ENCODE assay signal across 8 cellular contexts in genomic region chr5:159331099-159331973, GRCh38. TPM values are rescaled to one million over a fixed set of nuclear protein-coding genes. Genes with fewer than 3 reads are reported as not detected.
DNase-seq lines count a peak whose midpoint lies in the region; ATAC-seq, FAIRE-seq and TF ChIP-seq lines count a peak whose summit lies in the region.

No MANE protein-coding gene starts in this region.

- CTCF ChIA-PET in endothelial cell of umbilical vein (lab: Charles Lee) = interaction anchor here (0.7 to 2.6 kb wide), 14 partner anchors 10 to 1063 kb away, joined by 3 to 23 read pairs (median 4); no protein-coding TSS in a partner anchor

- POLR2A ChIA-PET in endothelial cell of umbilical vein (lab: Charles Lee) = no interaction called here

- dilution Hi-C loops in endothelial cell of umbilical vein (cut with MboI; ENCODE audit: extremely low pct_ligation_motif_present, low sequenced_read_pairs) = no loop called here

- H3K9ac ChIP-seq in endothelial cell of umbilical vein (replicated peaks; ENCODE audit: extremely low read depth, insufficient read depth, low read length) (peak overlapping the region; percentile 22), mucosa of rectum (ENCODE audit: low read depth in 1 of 2, low read length in 2 of 2) (peak overlapping the region in 1 of 2 donors; percentile 57)

- TF ChIP-seq CTCF in GM12875 (IDR thresholded peaks at IDR 0.05; ENCODE audit: borderline replicate concordance, insufficient read depth, low read depth, low read length) (peak; percentile 85), endothelial cell of umbilical vein (IDR thresholded peaks at IDR 0.05; ENCODE audit: extremely low read depth in 1 of 2, insufficient read depth in 1 of 2, low read depth in 1 of 2, low read length in 2 of 2) (peak; percentile 64 to 81)

- BruUV-seq in endothelial cell of umbilical vein (replicated peaks; lab: Mats Ljungman, UMichigan) = no TSS peak

- H3K4me3 ChIP-seq in GM12875 (ENCODE audit: low read depth, low read length) (peak overlapping the region; percentile 34), endothelial cell of umbilical vein (replicated peaks in 1 of 3; ENCODE audit: insufficient read depth in 1 of 3, low read depth in 1 of 3, low read length in 3 of 3) (peak overlapping the region in 2 of 3 experiments; percentile 8 to 21), mucosa of rectum (ENCODE audit: low read length in 2 of 2) (peak overlapping the region; percentile 38 to 53)

- H3K4me1 ChIP-seq in endothelial cell of umbilical vein (ENCODE audit: control insufficient read depth, extremely low read depth, insufficient read depth, low read length) (peaks cover 3% of the 10 kb centered on the region), mucosa of rectum (ENCODE audit: control insufficient read depth in 2 of 2, insufficient read depth in 2 of 2, low read length in 2 of 2) (peaks cover 0 to 7% of the 10 kb centered on the region in 2 donors)

- no peaks in the 10 kb centered on the region for H3K9me1 ChIP-seq in endothelial cell of umbilical vein (replicated peaks; ENCODE audit: control insufficient read depth, extremely low read depth, insufficient read depth, low read length)

- peaks cover 17% of the 10 kb centered on the region for H3K4me1 Mint-ChIP-seq in stimulated activated effector memory CD8-positive, alpha-beta T cell treated with anti-CD3 and anti-CD28 coated beads, Interleukin-12 subunit alpha, Interleukin-12 subunit beta, amount 100 ng/mL, for 72 hours

- H4K20me1 ChIP-seq in endothelial cell of umbilical vein (replicated peaks; ENCODE audit: control insufficient read depth, extremely low read depth, insufficient read depth, low read length) = no peaks in the 10 kb centered on the region

- H3K79me2 ChIP-seq in endothelial cell of umbilical vein (ENCODE audit: control insufficient read depth, insufficient read depth, low read length) = no peaks in the 10 kb centered on the region

- ATAC-seq in HG02610 (IDR thresholded peaks at IDR 0.05; ENCODE audit: unreplicated experiment) = peak; percentile 50
- ATAC-seq in stimulated activated effector memory CD8-positive, alpha-beta T cell treated with anti-CD3 and anti-CD28 coated beads, Interleukin-12 subunit alpha, Interleukin-12 subunit beta, amount 100 ng/mL, for 72 hours = peak; percentile 91

- intact Hi-C loops in endothelial cell of umbilical vein (cut with micrococcal nuclease) = loop anchor here (1.0 to 5.0 kb wide), 4 partner anchors 175 to 656 kb away; partner anchors contain the start of gene ADRA1B

- peak overlapping the region; percentile 75 for H3K4me3 Mint-ChIP-seq in stimulated activated effector memory CD8-positive, alpha-beta T cell treated with anti-CD3 and anti-CD28 coated beads, Interleukin-12 subunit alpha, Interleukin-12 subunit beta, amount 100 ng/mL, for 72 hours

- no peaks in the 10 kb centered on the region for H3K36me3 ChIP-seq in endothelial cell of umbilical vein (ENCODE audit: control insufficient read depth in 2 of 2, extremely low read depth in 1 of 2, insufficient read depth in 2 of 2, low read length in 2 of 2)
- H3K36me3 ChIP-seq in mucosa of rectum (ENCODE audit: control insufficient read depth in 2 of 2, insufficient read depth in 2 of 2, low read length in 2 of 2) = no peaks in the 10 kb centered on the region

- peak overlapping the region; percentile 57 for H3K4me2 ChIP-seq in endothelial cell of umbilical vein (ENCODE audit: insufficient read depth, low read length)

- H3K27ac ChIP-seq in endothelial cell of umbilical vein (ENCODE audit: insufficient read depth, low read depth, low read length) = no peak overlapping the region
- no peak overlapping the region for H3K27ac ChIP-seq in mucosa of rectum (ENCODE audit: low read depth in 2 of 2, low read length in 2 of 2)

- H3K27ac Mint-ChIP-seq in stimulated activated effector memory CD8-positive, alpha-beta T cell treated with anti-CD3 and anti-CD28 coated beads, Interleukin-12 subunit alpha, Interleukin-12 subunit beta, amount 100 ng/mL, for 72 hours = peak overlapping the region; percentile 85

- H3K9me3 Mint-ChIP-seq in stimulated activated effector memory CD8-positive, alpha-beta T cell treated with anti-CD3 and anti-CD28 coated beads, Interleukin-12 subunit alpha, Interleukin-12 subunit beta, amount 100 ng/mL, for 72 hours = no peaks in the 10 kb centered on the region

- DNase-seq in NCI-H774 (lab: John Stamatoyannopoulos, UW) (peak; percentile 16), endothelial cell of umbilical vein (ENCODE audit: low read depth, low spot score) (peak; percentile 30), DMS79 treated with DMSO at 0.1 percent for 48 hours (lab: John Stamatoyannopoulos, UW) (no peak)
- DNase-seq in activated CD8-positive, alpha-beta memory T cell treated with anti-CD3 and anti-CD28 coated beads for 48 hours (ENCODE audit: low read depth in 2 of 3, low spot score in 2 of 3) = peak; percentile 34 to 66 (median 65)
- peak; percentile 71 to 86 for DNase-seq in stimulated activated effector memory CD8-positive, alpha-beta T cell treated with anti-CD3 and anti-CD28 coated beads, Interleukin-12 subunit alpha, Interleukin-12 subunit beta, amount 100 ng/mL, for 72 hours (ENCODE audit: low spot score in 2 of 2)

- peak; percentile 37 for FAIRE-seq in endothelial cell of umbilical vein (lab: Jason Lieb, UNC)

- TF ChIP-seq POLR2A in endothelial cell of umbilical vein (IDR thresholded peaks at IDR 0.05; ENCODE audit: low read depth, low read length) = no peak

- H3K36me3 Mint-ChIP-seq in stimulated activated effector memory CD8-positive, alpha-beta T cell treated with anti-CD3 and anti-CD28 coated beads, Interleukin-12 subunit alpha, Interleukin-12 subunit beta, amount 100 ng/mL, for 72 hours = no peaks in the 10 kb centered on the region

- peak overlapping the region; percentile 87 for H2AFZ ChIP-seq in endothelial cell of umbilical vein (ENCODE audit: low read depth, low read length)

- H3K27me3 ChIP-seq in endothelial cell of umbilical vein (ENCODE audit: control insufficient read depth in 2 of 2, insufficient read depth in 2 of 2, low read length in 2 of 2) (peaks cover 0 to 3% of the 10 kb centered on the region in 2 experiments), mucosa of rectum (ENCODE audit: control insufficient read depth in 2 of 2, insufficient read depth in 2 of 2, low read length in 2 of 2) (peaks cover 2% of the 10 kb centered on the region in 2 donors)

- H3K9me3 ChIP-seq in endothelial cell of umbilical vein (replicated peaks; ENCODE audit: control insufficient read depth, insufficient read depth, low read length) = no peaks in the 10 kb centered on the region
- H3K9me3 ChIP-seq in mucosa of rectum (ENCODE audit: control insufficient read depth in 2 of 2, low read length in 2 of 2) = no peaks in the 10 kb centered on the region

TF ChIP-seq in endothelial cell of umbilical vein, 7 proteins besides CTCF, POLR2A, EP300 and RAD21:
- TF ChIP-seq FOS (IDR thresholded peaks at IDR 0.05; ENCODE audit: borderline replicate concordance, insufficient read depth, low read length) (no peak), MYC (IDR thresholded peaks at IDR 0.05; ENCODE audit: low read depth, low read length) (no peak), EZH2 (IDR thresholded peaks at IDR 0.05; ENCODE audit: borderline replicate concordance, low read depth, low read length, severe bottlenecking) (no peak), JUN (IDR thresholded peaks at IDR 0.05; ENCODE audit: borderline replicate concordance, insufficient read depth, insufficient read length, low read depth) (no peak), GATA2 (IDR thresholded peaks at IDR 0.05; ENCODE audit: insufficient read depth, insufficient read length, low read depth, low read length) (no peak), POLR2AphosphoS5 (IDR thresholded peaks at IDR 0.05; ENCODE audit: insufficient read depth, low read depth, low read length) (no peak)
- TF ChIP-seq, protein P1, sequence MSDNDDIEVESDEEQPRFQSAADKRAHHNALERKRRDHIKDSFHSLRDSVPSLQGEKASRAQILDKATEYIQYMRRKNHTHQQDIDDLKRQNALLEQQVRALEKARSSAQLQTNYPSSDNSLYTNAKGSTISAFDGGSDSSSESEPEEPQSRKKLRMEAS (IDR thresholded peaks at IDR 0.05; ENCODE audit: insufficient read depth, insufficient read length) = no peak

RNA-seq across cellular contexts. Expression of gene IL12B, which starts 1.0 kb away (rescaled TPM):
- not detected in 2 replicates for total RNA-seq in endothelial cell of umbilical vein
- polyA plus RNA-seq in endothelial cell of umbilical vein = not detected in 2 replicates
- not detected in 2 replicates for polyA plus RNA-seq in endothelial cell of umbilical vein (2011; cell fraction: cytosol; rRNA removed)
- not detected in 2 replicates for polyA plus RNA-seq in endothelial cell of umbilical vein (2011; cell fraction: nucleus; rRNA removed)
- polyA plus RNA-seq in endothelial cell of umbilical vein (2012) = not detected in 2 replicates
- not detected in 2 replicates for polyA minus RNA-seq in endothelial cell of umbilical vein
- polyA minus RNA-seq in endothelial cell of umbilical vein (2011; cell fraction: cytosol; rRNA and poly(A)+ RNA removed) = not detected
- polyA minus RNA-seq in endothelial cell of umbilical vein (2011; cell fraction: nucleus; rRNA and poly(A)+ RNA removed) = not detected in 2 replicates
